Comparison of ENCODE assay signal across 12 cellular contexts in genomic region chr19:1277061-1277460, GRCh38. TPM values are rescaled to one million over a fixed set of nuclear protein-coding genes. Genes with fewer than 3 reads are reported as not detected.
DNase-seq lines count a peak whose midpoint lies in the region; ATAC-seq and TF ChIP-seq lines count a peak whose summit lies in the region.
"Had no signal": no experiment of that assay in that cellular context is flagged by ENCODE, and none has a peak within 500 bp of the region (broad histone marks: within the 10 kb centered on the region; RNA-seq: fewer than 3 reads in every experiment).

No MANE protein-coding gene starts in this region.

- no peaks in the 10 kb centered on the region for H3K27me3 Mint-ChIP-seq in activated naive CD4-positive, alpha-beta T cell treated with anti-CD3 and anti-CD28 coated beads, Interleukin-2, amount 50 U/mL, for 24 hours
- H3K27me3 Mint-ChIP-seq in activated CD4-positive, alpha-beta memory T cell treated with anti-CD3 and anti-CD28 coated beads for 36 hours: no peaks in the 10 kb centered on the region
- no peaks in the 10 kb centered on the region for H3K27me3 Mint-ChIP-seq in mesothelial cell of epicardium (ENCODE audit: low read depth)

- no peak for ATAC-seq in GM19455 (IDR thresholded peaks at IDR 0.05; ENCODE audit: unreplicated experiment)

- TF ChIP-seq CTCF in mesothelial cell of epicardium (IDR thresholded peaks at IDR 0.05; ENCODE audit: unreplicated experiment): no peak

- H3K4me3 Mint-ChIP-seq in activated naive CD4-positive, alpha-beta T cell treated with anti-CD3 and anti-CD28 coated beads, Interleukin-2, amount 50 U/mL, for 24 hours: peak overlapping the region; percentile 86
- peak overlapping the region; percentile 86 for H3K4me3 Mint-ChIP-seq in activated CD4-positive, alpha-beta memory T cell treated with anti-CD3 and anti-CD28 coated beads for 36 hours
- no peak overlapping the region for H3K4me3 Mint-ChIP-seq in mesothelial cell of epicardium

- intact Hi-C loops in activated CD4-positive, alpha-beta memory T cell treated with anti-CD3 and anti-CD28 coated beads for 36 hours (cut with micrococcal nuclease): loop anchor here (5.0 kb wide), 2 partner anchors 105 to 235 kb away; partner anchors contain the start of genes ADAMTSL5 and NDUFS7

- CTCF ChIA-PET in activated CD4-positive, alpha-beta memory T cell treated with anti-CD3 and anti-CD28 coated beads for 36 hours (lab: Charles Lee): interaction anchor here (0.6 to 1.0 kb wide), 2 partner anchors 33 to 81 kb away, joined by 3 to 5 read pairs; no protein-coding TSS in a partner anchor

- no peaks in the 10 kb centered on the region for H3K9me3 Mint-ChIP-seq in activated naive CD4-positive, alpha-beta T cell treated with anti-CD3 and anti-CD28 coated beads, Interleukin-2, amount 50 U/mL, for 24 hours
- no peaks in the 10 kb centered on the region for H3K9me3 Mint-ChIP-seq in activated CD4-positive, alpha-beta memory T cell treated with anti-CD3 and anti-CD28 coated beads for 36 hours
- no peaks in the 10 kb centered on the region for H3K9me3 Mint-ChIP-seq in mesothelial cell of epicardium

- H3K27ac Mint-ChIP-seq in activated naive CD4-positive, alpha-beta T cell treated with anti-CD3 and anti-CD28 coated beads, Interleukin-2, amount 50 U/mL, for 24 hours: peak overlapping the region; percentile 92
- H3K27ac Mint-ChIP-seq in activated CD4-positive, alpha-beta memory T cell treated with anti-CD3 and anti-CD28 coated beads for 36 hours: peak overlapping the region; percentile 95
- H3K27ac Mint-ChIP-seq in mesothelial cell of epicardium: peak overlapping the region; percentile 43

- H3K36me3 Mint-ChIP-seq in activated naive CD4-positive, alpha-beta T cell treated with anti-CD3 and anti-CD28 coated beads, Interleukin-2, amount 50 U/mL, for 24 hours: peaks cover 18% of the 10 kb centered on the region
- H3K36me3 Mint-ChIP-seq in activated CD4-positive, alpha-beta memory T cell treated with anti-CD3 and anti-CD28 coated beads for 36 hours: peaks cover 38% of the 10 kb centered on the region
- H3K36me3 Mint-ChIP-seq in mesothelial cell of epicardium: peaks cover 15% of the 10 kb centered on the region

- POLR2A ChIA-PET in activated CD4-positive, alpha-beta memory T cell treated with anti-CD3 and anti-CD28 coated beads for 36 hours (lab: Charles Lee): interaction anchor here (0.6 to 0.8 kb wide), 2 partner anchors 8 to 145 kb away, joined by 3 to 4 read pairs; partner anchors contain the start of gene CIRBP

- H3K4me1 Mint-ChIP-seq in activated naive CD4-positive, alpha-beta T cell treated with anti-CD3 and anti-CD28 coated beads, Interleukin-2, amount 50 U/mL, for 24 hours: peaks cover 37% of the 10 kb centered on the region
- H3K4me1 Mint-ChIP-seq in activated CD4-positive, alpha-beta memory T cell treated with anti-CD3 and anti-CD28 coated beads for 36 hours (ENCODE audit: low read depth): peaks cover 40% of the 10 kb centered on the region
- peaks cover 29% of the 10 kb centered on the region for H3K4me1 Mint-ChIP-seq in mesothelial cell of epicardium

- DNase-seq in activated naive CD4-positive, alpha-beta T cell treated with anti-CD3 and anti-CD28 coated beads, Interleukin-2, amount 50 U/mL, for 16 hours: no peak
- DNase-seq in activated CD4-positive, alpha-beta memory T cell treated with anti-CD3 and anti-CD28 coated beads for 36 hours: no peak
- DNase-seq in mesothelial cell of epicardium (ENCODE audit: low spot score in 2 of 2, unreplicated experiment in 2 of 2) (no peak), NCI-H187 treated with DMSO at 0.1 percent for 48 hours (lab: John Stamatoyannopoulos, UW) (no peak), NCI-H2196 treated with DMSO at 0.1 percent for 48 hours (lab: John Stamatoyannopoulos, UW; ENCODE audit: unreplicated experiment) (no peak), glomerular visceral epithelial cell (ENCODE audit: extremely low spot score) (no peak)
- DNase-seq: Kasumi-1, NCI-H526 treated with DMSO at 0.1 percent for 48 hours had no signal

RNA-seq across cellular contexts. Expression of gene FAM174C, which starts 1.7 kb away (rescaled TPM):
- 10 to 100 TPM; 74.8 to 76.1 TPM for total RNA-seq in activated CD4-positive, alpha-beta memory T cell treated with anti-CD3 and anti-CD28 coated beads for 36 hours
- 24.4 to 25.8 TPM (median 25.5 TPM) in 3 replicates for total RNA-seq in mesothelial cell of epicardium

RNA-seq across cellular contexts. Expression of gene CIRBP, which starts 7.9 kb away (rescaled TPM):
- total RNA-seq in activated CD4-positive, alpha-beta memory T cell treated with anti-CD3 and anti-CD28 coated beads for 36 hours: 100 to 1,000 TPM; 171 to 173 TPM
- 659 to 674 TPM (median 670 TPM) in 3 replicates for total RNA-seq in mesothelial cell of epicardium

RNA-seq across cellular contexts. Expression of gene EFNA2, which starts 8.6 kb away (rescaled TPM):
- not detected for total RNA-seq in activated CD4-positive, alpha-beta memory T cell treated with anti-CD3 and anti-CD28 coated beads for 36 hours
- 13.1 to 15.0 TPM (median 14.0 TPM) in 3 replicates for total RNA-seq in mesothelial cell of epicardium
- total RNA-seq: omental fat pad; T-helper 2 cell treated with Interferon-gamma antibody and Interleukin-4, amounts not matched to agents 100 ng/mL and 5 ng/mL, for 36 hours had no signal

RNA-seq across cellular contexts. Expression of gene MIDN, which starts 28.7 kb away (rescaled TPM):
- 10 to 100 TPM; 54.1 to 54.6 TPM for total RNA-seq in activated CD4-positive, alpha-beta memory T cell treated with anti-CD3 and anti-CD28 coated beads for 36 hours
- 168 to 177 TPM (median 172 TPM) in 3 replicates for total RNA-seq in mesothelial cell of epicardium

RNA-seq across cellular contexts. Expression of gene ATP5F1D, which starts 35.5 kb away (rescaled TPM):
- 100 to 1,000 TPM; 178 to 192 TPM for total RNA-seq in activated CD4-positive, alpha-beta memory T cell treated with anti-CD3 and anti-CD28 coated beads for 36 hours
- 105 to 115 TPM (median 108 TPM) in 3 replicates for total RNA-seq in mesothelial cell of epicardium

Comparison
In these comparisons a context has a peak if more than half of its experiments do, and no peak if none do; other contexts are left out.
1. H3K27ac Mint-ChIP-seq: peak in every context shown above with its lines; median percentile 95 in activated CD4-positive, alpha-beta memory T cell treated with anti-CD3 and anti-CD28 coated beads for 36 hours; 92 in activated naive CD4-positive, alpha-beta T cell treated with anti-CD3 and anti-CD28 coated beads, Interleukin-2, amount 50 U/mL, for 24 hours; 43 in mesothelial cell of epicardium.
2. RNA of gene EFNA2, which starts 8.6 kb away (total RNA-seq): 13.1 to 15.0 TPM in mesothelial cell of epicardium; not detected in activated CD4-positive, alpha-beta memory T cell treated with anti-CD3 and anti-CD28 coated beads for 36 hours; every median in the first group is over 10 times any median in the second.